In genomic region chr7:47979832-47980181, GRCh38 we compare ENCODE assay signal across 8 cellular contexts. TPM values are rescaled to one million over a fixed set of nuclear protein-coding genes. Genes with fewer than 3 reads are reported as not detected.
DNase-seq lines count a peak whose midpoint lies in the region; ATAC-seq and TF ChIP-seq lines count a peak whose summit lies in the region.

No MANE protein-coding gene starts in this region.

- in situ Hi-C loops in IMR-90 (cut with MboI; ENCODE audit: low sequenced_read_pairs) = loop anchor here (10.0 kb wide), 1 partner anchor 115 kb away; no protein-coding TSS in a partner anchor

- ATAC-seq in IMR-90 (ENCODE audit: low read depth) = no peak
- no peak for ATAC-seq in aorta (ENCODE audit: low FRiP score)

- no peak overlapping the region for H3K14ac ChIP-seq in IMR-90 (replicated peaks; ENCODE audit: low read depth, low read length)

- H3K27ac ChIP-seq in A673 (ENCODE audit: low read depth, low read length, poor library complexity, severe bottlenecking) (peak overlapping the region; percentile 76), IMR-90 (ENCODE audit: insufficient read depth, low read length) (no peak overlapping the region), caudate nucleus (ENCODE audit: low read depth, low read length) (peak overlapping the region; percentile 87), muscle layer of duodenum (ENCODE audit: low read length) (peak overlapping the region; percentile 56), aorta (ENCODE audit: low read depth in 1 of 2, low read length in 2 of 2) (peak overlapping the region in 1 of 2 donors; percentile 18)

- no peak overlapping the region for H4K91ac ChIP-seq in IMR-90 (ENCODE audit: insufficient read depth, low read depth, low read length)

- H3K23ac ChIP-seq in IMR-90 (ENCODE audit: low read depth, low read length) = no peak overlapping the region

- intact Hi-C loops in A673 (cut with micrococcal nuclease; ENCODE audit: unreplicated experiment) = no loop called here
- intact Hi-C loops in IMR-90 (cut with micrococcal nuclease) = loop anchor here (1.0 kb wide), 1 partner anchor 108 kb away; no protein-coding TSS in a partner anchor
- intact Hi-C loops in aorta (cut with DNase I) = loop anchor here (5.0 to 10.0 kb wide), 2 partner anchors 55 to 117 kb away; partner anchors contain the start of gene C7orf57 (in 1 of the 2)

- no CpG with 5 or more reads among the region's 7 CpGs for WGBS in IMR-90 (ENCODE audit: extremely low coverage in 2 of 2, insufficient read length in 1 of 2), 2 experiments
- WGBS in aorta, 2 donors = 27 to 28% methylated on average over 7 of the region's 7 CpGs

- POLR2A ChIA-PET in A673 (lab: Charles Lee; ENCODE audit: low non-redundant PET) (no interaction called here), IMR-90 (lab: Charles Lee; ENCODE audit: unreplicated experiment) (no interaction called here), GM10248 (lab: Yijun Ruan, JAX) (no interaction called here)

- no peak for TF ChIP-seq CTCF in A673 (conservative IDR thresholded peaks at IDR 0.05; ENCODE audit: low read depth, low read length)
- no peak for TF ChIP-seq CTCF in IMR-90 (conservative IDR thresholded peaks at IDR 0.05; ENCODE audit: low read depth, low read length)
- no peak for TF ChIP-seq CTCF in GM10248 (IDR thresholded peaks at IDR 0.05; ENCODE audit: control extremely low read depth, extremely low read depth, low read depth, missing control alignments)

- H3K27me3 ChIP-seq in A673 (replicated peaks; ENCODE audit: insufficient read depth, low read depth, low read length, poor library complexity) = no peaks in the 10 kb centered on the region
- peaks cover 2% of the 10 kb centered on the region; the same call in 1 of the 2 replicates for H3K27me3 ChIP-seq in IMR-90 (ENCODE audit: control insufficient read depth, insufficient read depth, low read length)
- H3K27me3 ChIP-seq in muscle layer of duodenum (ENCODE audit: low read depth, low read length) = no peaks in the 10 kb centered on the region
- no peaks in the 10 kb centered on the region for H3K27me3 ChIP-seq in aorta (ENCODE audit: control insufficient read depth in 1 of 2, insufficient read depth in 2 of 2, low read length in 1 of 2)

- H4K5ac ChIP-seq in IMR-90 (ENCODE audit: low read depth, low read length) = peak overlapping the region; percentile 47; the same call in 1 of the 2 replicates

- peak overlapping the region; percentile 96 for H2AFZ ChIP-seq in IMR-90 (replicated peaks; ENCODE audit: low read length, poor library complexity)

- H2BK5ac ChIP-seq in IMR-90 (ENCODE audit: low read depth, low read length, poor library complexity, severe bottlenecking) = no peak overlapping the region

- CTCF ChIA-PET in A673 (lab: Charles Lee) = no interaction called here
- CTCF ChIA-PET in IMR-90 (lab: Yijun Ruan, JAX) = no interaction called here
- CTCF ChIA-PET in GM10248 (lab: Yijun Ruan, JAX) = interaction anchor here (3.5 kb wide), 1 partner anchor 9 kb away, joined by 13 read pairs; no protein-coding TSS in a partner anchor

- no peak overlapping the region for H3K56ac ChIP-seq in IMR-90 (ENCODE audit: extremely low read depth, insufficient read depth, low read length)

- no peak for TF ChIP-seq RAD21 in IMR-90 (IDR thresholded peaks at IDR 0.05; ENCODE audit: low read length)

- no peak overlapping the region for H2BK15ac ChIP-seq in IMR-90 (ENCODE audit: low read depth, low read length)

- peak overlapping the region; percentile 57 for H3K4me3 ChIP-seq in A673 (ENCODE audit: low read depth, low read length, poor library complexity, severe bottlenecking)
- H3K4me3 ChIP-seq in IMR-90 (ENCODE audit: insufficient read depth, low read depth, low read length) = peak overlapping the region; percentile 84
- peak overlapping the region; percentile 88 to 99 for H3K4me3 ChIP-seq in muscle layer of duodenum (ENCODE audit: low read depth in 1 of 2, low read length in 2 of 2)
- peak overlapping the region in 1 of 2 donors; percentile 50 for H3K4me3 ChIP-seq in aorta (ENCODE audit: low read length in 2 of 2)

- no peak overlapping the region for H2AK5ac ChIP-seq in IMR-90 (ENCODE audit: low read depth, low read length)

- peaks cover 21 to 28% of the 10 kb centered on the region in 2 experiments for H3K79me1 ChIP-seq in IMR-90 (ENCODE audit: low read depth in 1 of 2, low read length in 2 of 2)

- no peak overlapping the region for H3K4ac ChIP-seq in IMR-90 (ENCODE audit: low read depth, low read length)

- BruUV-seq in A673 (replicated peaks; lab: Mats Ljungman, UMichigan) = no TSS peak
- BruUV-seq in IMR-90 (replicated peaks; lab: Mats Ljungman, UMichigan) = no TSS peak

- H3K9ac ChIP-seq in IMR-90 (ENCODE audit: low read depth, low read length) = no peak overlapping the region

- H3K4me2 ChIP-seq in IMR-90 (ENCODE audit: low read depth, low read length) = peak overlapping the region; percentile 62

- peak overlapping the region; percentile 87 for H2AK9ac ChIP-seq in IMR-90 (replicated peaks; ENCODE audit: low read depth, low read length, poor library complexity)

- peaks cover 34% of the 10 kb centered on the region for H3K36me3 ChIP-seq in A673 (ENCODE audit: insufficient read depth, low read length, poor library complexity, severe bottlenecking)
- peaks cover 19% of the 10 kb centered on the region for H3K36me3 ChIP-seq in IMR-90 (ENCODE audit: control insufficient read depth, insufficient read depth, low read length)
- H3K36me3 ChIP-seq in muscle layer of duodenum (ENCODE audit: control insufficient read depth in 1 of 2, insufficient read depth in 2 of 2, low read length in 2 of 2) = peaks cover 17 to 36% of the 10 kb centered on the region in 2 donors
- peaks cover 0 to 5% of the 10 kb centered on the region in 2 donors for H3K36me3 ChIP-seq in aorta (ENCODE audit: control insufficient read depth in 1 of 2, insufficient read depth in 2 of 2, low read length in 1 of 2)

- DNase-seq in A673 (ENCODE audit: low spot score) (no peak), IMR-90 (no peak), caudate nucleus (lab: John Stamatoyannopoulos, UW) (no peak), aorta (no peak), DMS79 treated with DMSO at 0.1 percent for 48 hours (lab: John Stamatoyannopoulos, UW) (no peak), GM10248 (ENCODE audit: extremely low spot score) (no peak), iPS-NIHi7 (ENCODE audit: extremely low spot score) (no peak)

- H2BK20ac ChIP-seq in IMR-90 (ENCODE audit: low read depth, low read length) = no peak overlapping the region

- dilution Hi-C loops in IMR-90 (cut with HindIII; ENCODE audit: low sequenced_read_pairs, unreplicated experiment) = loop anchor here (25.0 kb wide), 1 partner anchor 132 kb away; no protein-coding TSS in a partner anchor

- no peak overlapping the region for H3K18ac ChIP-seq in IMR-90 (ENCODE audit: low read depth, low read length)

- peak overlapping the region; percentile 87 to 88 for H4K8ac ChIP-seq in IMR-90 (ENCODE audit: low read depth in 2 of 2, low read length in 2 of 2)

- TF ChIP-seq POLR2A in IMR-90 (IDR thresholded peaks at IDR 0.05; ENCODE audit: low read depth, low read length) = no peak

- H2BK120ac ChIP-seq in IMR-90 (ENCODE audit: low read depth, low read length) = no peak overlapping the region

- no peaks in the 10 kb centered on the region for H3K9me3 ChIP-seq in A673 (ENCODE audit: low read depth, low read length, poor library complexity, severe bottlenecking)
- H3K9me3 ChIP-seq in IMR-90 (ENCODE audit: control insufficient read depth, insufficient read depth, low read length) = no peaks in the 10 kb centered on the region
- no peaks in the 10 kb centered on the region for H3K9me3 ChIP-seq in muscle layer of duodenum (ENCODE audit: control insufficient read depth in 1 of 2, low read length in 2 of 2)
- H3K9me3 ChIP-seq in aorta (ENCODE audit: control insufficient read depth, low read length) = no peaks in the 10 kb centered on the region

- peaks cover 17% of the 10 kb centered on the region for H3K4me1 ChIP-seq in A673 (ENCODE audit: insufficient read depth, low read length, poor library complexity, severe bottlenecking)
- peaks cover 3% of the 10 kb centered on the region for H3K4me1 ChIP-seq in IMR-90 (ENCODE audit: control insufficient read depth, insufficient read depth, low read length)
- H3K4me1 ChIP-seq in muscle layer of duodenum (ENCODE audit: control insufficient read depth in 1 of 2, insufficient read depth in 2 of 2, low read length in 2 of 2) = peaks cover 4 to 11% of the 10 kb centered on the region in 2 donors
- peaks cover 0 to 3% of the 10 kb centered on the region in 2 donors for H3K4me1 ChIP-seq in aorta (ENCODE audit: control insufficient read depth in 1 of 2, insufficient read depth in 2 of 2, low read length in 2 of 2)

- H3K9me1 ChIP-seq in IMR-90 (ENCODE audit: insufficient read depth, low read length) = no peaks in the 10 kb centered on the region

- no peaks in the 10 kb centered on the region for H4K20me1 ChIP-seq in IMR-90 (ENCODE audit: insufficient read depth, low read length)

RNA-seq across cellular contexts. Expression of gene HUS1, which starts 0.4 kb away (rescaled TPM):
- total RNA-seq in A673 (2021) (42.3 and 53.3 TPM in 2 replicates), IMR-90 (2012; rRNA removed) (18.3 and 31.9 TPM in 2 replicates), aorta (10 to 100 TPM; 28.2 to 32.9 TPM)
- polyA plus RNA-seq in IMR-90 (2012; rRNA removed) (12.7 and 16.2 TPM in 2 replicates), aorta (10 to 100 TPM; 11.9 to 17.7 TPM)
- polyA plus RNA-seq in IMR-90 (2012; cell fraction: cytosol; rRNA removed) = 5.2 TPM in 2 replicates
- 5.6 and 24.4 TPM in 2 replicates for polyA plus RNA-seq in IMR-90 (2012; cell fraction: nucleus; rRNA removed; ENCODE audit: low replicate concordance)

RNA-seq across cellular contexts. Expression of gene PKD1L1, which starts 31.5 kb away (rescaled TPM):
- total RNA-seq in A673 (2021) (not detected in 2 replicates), IMR-90 (2012; rRNA removed) (under 0.01 TPM in 2 replicates), aorta (1 to 10 TPM in 1 of 2 donors, under 1 TPM in 1; 0.52 to 1.2 TPM)
- polyA plus RNA-seq in IMR-90 (2012; rRNA removed) (0.03 and 0.15 TPM in 2 replicates), aorta (not detected)
- 0.10 TPM in 1 of 2 replicates, not detected in the other for polyA plus RNA-seq in IMR-90 (2012; cell fraction: cytosol; rRNA removed)
- polyA plus RNA-seq in IMR-90 (2012; cell fraction: nucleus; rRNA removed; ENCODE audit: low replicate concordance) = 0.05 and 0.27 TPM in 2 replicates

RNA-seq across cellular contexts. Expression of gene SUN3, which starts 49.1 kb away (rescaled TPM):
- not detected in 2 replicates for total RNA-seq in A673 (2021)
- total RNA-seq in IMR-90 (2012; rRNA removed) = not detected in 2 replicates
- polyA plus RNA-seq in IMR-90 (2012; rRNA removed) = not detected in 2 replicates
- polyA plus RNA-seq in IMR-90 (2012; cell fraction: cytosol; rRNA removed) = not detected in 2 replicates
- not detected in 2 replicates for polyA plus RNA-seq in IMR-90 (2012; cell fraction: nucleus; rRNA removed; ENCODE audit: low replicate concordance)
- not detected for total RNA-seq in aorta
- not detected for polyA plus RNA-seq in aorta

RNA-seq across cellular contexts. Expression of gene C7orf57, which starts 55.5 kb away (rescaled TPM):
- total RNA-seq in A673 (2021) = not detected in 2 replicates
- not detected in 2 replicates for total RNA-seq in IMR-90 (2012; rRNA removed)
- polyA plus RNA-seq in IMR-90 (2012; rRNA removed) = not detected in 2 replicates
- polyA plus RNA-seq in IMR-90 (2012; cell fraction: cytosol; rRNA removed) = not detected in 2 replicates
- polyA plus RNA-seq in IMR-90 (2012; cell fraction: nucleus; rRNA removed; ENCODE audit: low replicate concordance) = not detected in 2 replicates
- total RNA-seq in aorta = not detected
- polyA plus RNA-seq in aorta = not detected
